1 cellular context compared by ENCODE assay signal in genomic region chr10:49564461-49565009, GRCh38.
TF ChIP-seq lines count a peak whose summit lies in the region.

No MANE protein-coding gene starts in this region.

TF ChIP-seq in IMR-90, 13 proteins besides CTCF, POLR2A, EP300 and RAD21:
- TF ChIP-seq NFE2L2 (IDR thresholded peaks at IDR 0.05; ENCODE audit: low read depth, low read length) (no peak), CEBPB (IDR thresholded peaks at IDR 0.05; ENCODE audit: low read depth, low read length) (no peak), MAZ (IDR thresholded peaks at IDR 0.05; ENCODE audit: borderline replicate concordance, low read depth, low read length) (no peak), CHD1 (IDR thresholded peaks at IDR 0.05; ENCODE audit: low read depth, low read length) (no peak), RCOR1 (IDR thresholded peaks at IDR 0.05; ENCODE audit: insufficient replicate concordance, low read length) (no peak), MAFK (IDR thresholded peaks at IDR 0.05; ENCODE audit: low read depth, low read length) (no peak), BHLHE40 (IDR thresholded peaks at IDR 0.05; ENCODE audit: low read depth, low read length) (no peak)
